Comparison of ENCODE assay signal across 8 cellular contexts in genomic region chr14:37197421-37198272, GRCh38. TPM values are rescaled to one million over a fixed set of nuclear protein-coding genes. Genes with fewer than 3 reads are reported as not detected.
DNase-seq lines count a peak whose midpoint lies in the region; ATAC-seq and TF ChIP-seq lines count a peak whose summit lies in the region.

Gene MIPOL1, plus strand, starts transcription at chr14:37197937. Its CDS starts 49,952 bp downstream, at chr14:37247889.

- ATAC-seq in HG02610 (IDR thresholded peaks at IDR 0.05; ENCODE audit: unreplicated experiment) (no peak), GM18867 (IDR thresholded peaks at IDR 0.05; ENCODE audit: unreplicated experiment) (no peak)

- DNase-seq in Daoy (ENCODE audit: low read depth) (peak; percentile 96), NCI-H146 treated with DMSO at 0.1 percent for 48 hours (lab: John Stamatoyannopoulos, UW; ENCODE audit: unreplicated experiment) (peak; percentile 77), epithelial cell of prostate (ENCODE audit: low read depth, low spot score) (peak; percentile 50), lung microvascular endothelial cell (ENCODE audit: low read depth in 2 of 2) (peak; percentile 88 to 94)
- DNase-seq in stimulated activated CD8-positive, alpha-beta memory T cell treated with anti-CD3 and anti-CD28 coated beads, Interleukin-2, amount 100 ng/mL, for 48 hours (ENCODE audit: low read depth in 2 of 2): peak; percentile 2 to 3

- peak; percentile 60 for TF ChIP-seq CTCF in VCaP (conservative IDR thresholded peaks at IDR 0.05)

- H3K27ac ChIP-seq in VCaP (peak within 1 kb of the TSS; percentile 87), epithelial cell of prostate (peak within 1 kb of the TSS; percentile 88)

RNA-seq across cellular contexts. Expression of gene MIPOL1, which starts in this region (rescaled TPM):
- 16.0 and 28.0 TPM in 2 replicates for total RNA-seq in Daoy (2014; rRNA removed; shearing (Covaris generic))
- 6.1 and 6.9 TPM in 2 replicates for total RNA-seq in lung microvascular endothelial cell

Comparison
In these comparisons a context has a peak if more than half of its experiments do, and no peak if none do; other contexts are left out.
1. DNase-seq: peak in every context shown above with its lines; median percentile 96 in Daoy; 91 in lung microvascular endothelial cell; 77 in NCI-H146 treated with DMSO at 0.1 percent for 48 hours; 50 in epithelial cell of prostate; 2 in stimulated activated CD8-positive, alpha-beta memory T cell treated with anti-CD3 and anti-CD28 coated beads, Interleukin-2, amount 100 ng/mL, for 48 hours.